20 cellular contexts compared by ENCODE assay signal in genomic region chr6:24484657-24485318, GRCh38. TPM values are rescaled to one million over a fixed set of nuclear protein-coding genes. Genes with fewer than 3 reads are reported as not detected.
DNase-seq lines count a peak whose midpoint lies in the region; ATAC-seq, FAIRE-seq and TF ChIP-seq lines count a peak whose summit lies in the region.
"Had no signal": no experiment of that assay in that cellular context is flagged by ENCODE, and none has a peak within 500 bp of the region (broad histone marks: within the 10 kb centered on the region; RNA-seq: fewer than 3 reads in every experiment).

No MANE protein-coding gene starts in this region.

- no peaks in the 10 kb centered on the region; a peak in 1 of 5 replicates for H3K27me3 ChIP-seq in K562 (ENCODE audit: control insufficient read depth in 2 of 2, insufficient read depth in 2 of 2, low read length in 2 of 2)
- H3K27me3 ChIP-seq: BLaER1 had no signal

- POLR2A ChIA-PET in K562 (lab: Yijun Ruan, JAX), result interaction anchor here (2.4 kb wide), 1 partner anchor 9 kb away, joined by 7 read pairs; the partner anchor contains the start of gene ALDH5A1

- intact Hi-C loops in K562 (cut with micrococcal nuclease), result no loop called here

- no peak for TF ChIP-seq EP300 in K562 (IDR thresholded peaks at IDR 0.05; ENCODE audit: low read length)

- H3K36me3 ChIP-seq in K562 (ENCODE audit: control insufficient read depth, insufficient read depth, low read length), result no peaks in the 10 kb centered on the region
- H3K36me3 ChIP-seq: BLaER1 had no signal

- H3K9ac ChIP-seq in K562 (ENCODE audit: insufficient read depth in 1 of 2, low read depth in 2 of 2, low read length in 2 of 2), result no peak overlapping the region
- H3K9ac ChIP-seq: BLaER1 had no signal

- H3K4me1 ChIP-seq in K562 (replicated peaks in 1 of 2; ENCODE audit: control insufficient read depth in 2 of 2, insufficient read depth in 2 of 2, low read length in 2 of 2), result no peaks in the 10 kb centered on the region
- H3K4me1 ChIP-seq: BLaER1 had no signal

- BruUV-seq in K562 (replicated peaks; lab: Mats Ljungman, UMichigan), result no TSS peak

- no peaks in the 10 kb centered on the region for H4K20me1 ChIP-seq in K562 (replicated peaks; ENCODE audit: control insufficient read depth, insufficient read depth, low read length)
- H4K20me1 ChIP-seq: BLaER1 had no signal

- H3K79me2 ChIP-seq in K562 (ENCODE audit: control insufficient read depth, insufficient read depth, low read length), result no peaks in the 10 kb centered on the region

- no peak for TF ChIP-seq CTCF in K562 (IDR thresholded peaks at IDR 0.05 in 2 of 3, conservative IDR thresholded peaks at IDR 0.05 in 1 of 3; ENCODE audit: insufficient read depth in 2 of 3, low read depth in 1 of 3, low read length in 3 of 3)

- peak; percentile 3 to 16 for DNase-seq in AML-193 (lab: John Stamatoyannopoulos, UW)
- DNase-seq in MV-4-11 (lab: John Stamatoyannopoulos, UW), result peak; percentile 1
- no peak for DNase-seq in K562 (ENCODE audit: extremely low read depth in 1 of 4, low spot score in 3 of 4)
- DNase-seq in iris pigment epithelial cell (ENCODE audit: low read depth), result peak; percentile 12
- DNase-seq in NCI-H524 treated with DMSO at 0.1 percent for 48 hours (lab: John Stamatoyannopoulos, UW), result no peak
- no peak for DNase-seq in activated CD4-positive, alpha-beta T cell treated with anti-CD3 and anti-CD28 coated beads, Interleukin-2, amount 50 U/mL, for 48 hours
- DNase-seq in NCI-H2029 treated with DMSO at 0.1 percent for 48 hours (lab: John Stamatoyannopoulos, UW), result no peak
- DNase-seq: CD4-positive, alpha-beta memory T cell; DMS153; GF-D8; KG1; NCI-H1092; NCI-H146; NCI-H2081; NCI-H2171 treated with DMSO at 0.1 percent for 48 hours; NCI-H446 treated with DMSO at 0.1 percent for 48 hours; NK-92 treated with Interleukin-12 subunit alpha and Interleukin-12 subunit beta, amount 100 ng/mL, for 24 hours; Right ventricle myocardium superior had no signal

- TF ChIP-seq RAD21 in K562 (CRISPR knock-in tag; conservative IDR thresholded peaks at IDR 0.05 in 1 of 2, IDR thresholded peaks at IDR 0.05 in 1 of 2), result no peak

- no peak overlapping the region for H3K4me2 ChIP-seq in K562 (ENCODE audit: insufficient read depth, low read length)
- H3K4me2 ChIP-seq: BLaER1, GM23338 had no signal

- H3K4me3 ChIP-seq in K562, result no peak overlapping the region
- H3K4me3 ChIP-seq: BLaER1, GM23338 had no signal

- no peak overlapping the region for H2AFZ ChIP-seq in K562 (ENCODE audit: low read depth, low read length)
- H2AFZ ChIP-seq: GM23338 had no signal

- no peak for FAIRE-seq in K562 (lab: Jason Lieb, UNC)

- 0 out of 2 replicates have a peak, but pooled peaks cover 1% of the 10 kb centered on the region for H3K9me3 ChIP-seq in K562 (replicated peaks; ENCODE audit: control insufficient read depth, insufficient read depth, low read depth, low read length)
- H3K9me3 ChIP-seq: BLaER1 had no signal

- no peaks in the 10 kb centered on the region for H3K9me1 ChIP-seq in K562 (ENCODE audit: control insufficient read depth, insufficient read depth, low read length)

- no peak for TF ChIP-seq POLR2A in K562 (conservative IDR thresholded peaks at IDR 0.05)

- no peak for ATAC-seq in K562
- ATAC-seq: GM23338 had no signal

- in situ Hi-C loops in K562 (cut with MboI), result no loop called here

- CTCF ChIA-PET in K562 (lab: Yijun Ruan, JAX; ENCODE audit: low intra/inter-chr PET ratio), result no interaction called here

- WGBS in K562 (ENCODE audit: insufficient coverage, low coverage, missing lambda C conversion rate), result 52% methylated on average over 7 of the region's 7 CpGs

- H3K27ac ChIP-seq in K562 (ENCODE audit: extremely low read depth, low read depth, low read length), result no peak overlapping the region
- H3K27ac ChIP-seq: BLaER1 had no signal

TF ChIP-seq in K562, 482 proteins besides CTCF, POLR2A, EP300 and RAD21:
- TF ChIP-seq ZNF444 (CRISPR knock-in tag; IDR thresholded peaks at IDR 0.05) (no peak), ZNF280A (IDR thresholded peaks at IDR 0.05; ENCODE audit: low read depth, partially characterized antibody) (no peak), PHB (CRISPR knock-in tag; IDR thresholded peaks at IDR 0.05) (no peak), LARP7 (IDR thresholded peaks at IDR 0.05) (no peak), CEBPG (CRISPR knock-in tag; IDR thresholded peaks at IDR 0.05) (no peak), CEBPG (tag; conservative IDR thresholded peaks at IDR 0.05 in 1 of 2, IDR thresholded peaks at IDR 0.05 in 1 of 2) (peak in 1 of 2 experiments; percentile 65; a peak in 2 of 4 replicates), PHTF2 (CRISPR knock-in tag; IDR thresholded peaks at IDR 0.05) (no peak)
- TF ChIP-seq, protein P1, sequence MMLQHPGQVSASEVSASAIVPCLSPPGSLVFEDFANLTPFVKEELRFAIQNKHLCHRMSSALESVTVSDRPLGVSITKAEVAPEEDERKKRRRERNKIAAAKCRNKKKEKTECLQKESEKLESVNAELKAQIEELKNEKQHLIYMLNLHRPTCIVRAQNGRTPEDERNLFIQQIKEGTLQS (IDR thresholded peaks at IDR 0.05), result peak; percentile 56
- TF ChIP-seq, protein P1 (CRISPR knock-in tag; conservative IDR thresholded peaks at IDR 0.05), result no peak

RNA-seq across cellular contexts. Expression of gene GPLD1, which starts 4.6 kb away (rescaled TPM):
- total RNA-seq in K562 (2011; cell fraction: chromatin; rRNA removed; ENCODE audit: low replicate concordance), result 4.4 and 5.7 TPM in 2 replicates
- 1.3 and 1.8 TPM in 2 replicates for total RNA-seq in K562 (2011; cell fraction: nucleolus; rRNA removed)
- total RNA-seq in K562 (2011; cell fraction: nucleoplasm; rRNA removed), result 3.4 and 5.0 TPM in 2 replicates
- 1.0 and 1.5 TPM in 2 replicates for total RNA-seq in K562 (2014; rRNA removed)
- total RNA-seq in K562 (2014; rRNA removed; fragmentation: Illumina TruSeq; extraction: Trizol), result 0.76 and 0.89 TPM in 2 replicates
- total RNA-seq in K562 (2015; rRNA removed; fragmentation: Illumina TruSeq; extraction: Trizol), result 1.0 and 1.3 TPM in 2 replicates
- 0.96 and 1.2 TPM in 2 replicates for total RNA-seq in K562 (2021)
- 0.30 and 0.86 TPM in 2 replicates for polyA plus RNA-seq in K562 (2011; rRNA removed)
- polyA plus RNA-seq in K562 (2011; cell fraction: cytosol; rRNA removed), result 0.25 and 0.45 TPM in 2 replicates
- polyA plus RNA-seq in K562 (2011; cell fraction: nucleus; rRNA removed), result 0.77 and 1.1 TPM in 2 replicates
- 0.79 and 0.83 TPM in 2 replicates for polyA plus RNA-seq in K562 (2012)
- 0.46 and 0.82 TPM in 2 replicates for polyA plus RNA-seq in K562 (2014; fragmentation: Illumina TruSeq; extraction: Trizol)
- polyA plus RNA-seq in K562 (2014; fragmentation: Nextera tagmentation; extraction: Ambion mirVana), result under 1 TPM; 0.11 to 0.13 TPM
- polyA plus RNA-seq in K562 (2014; rRNA removed), result 0.26 and 0.57 TPM in 2 replicates
- 0.78 and 1.2 TPM in 2 replicates for polyA minus RNA-seq in K562 (2011; rRNA and poly(A)+ RNA removed)
- 0.36 and 0.95 TPM in 2 replicates for polyA minus RNA-seq in K562 (2011; cell fraction: cytosol; rRNA and poly(A)+ RNA removed)
- polyA minus RNA-seq in K562 (2011; cell fraction: nucleus; rRNA and poly(A)+ RNA removed), result 1.1 and 1.2 TPM in 2 replicates

RNA-seq across cellular contexts. Expression of gene ALDH5A1, which starts 10.0 kb away (rescaled TPM):
- 7.0 and 9.4 TPM in 2 replicates for total RNA-seq in K562 (2011; cell fraction: chromatin; rRNA removed; ENCODE audit: low replicate concordance)
- total RNA-seq in K562 (2011; cell fraction: nucleolus; rRNA removed), result 4.2 and 5.3 TPM in 2 replicates
- total RNA-seq in K562 (2011; cell fraction: nucleoplasm; rRNA removed), result 9.3 and 9.6 TPM in 2 replicates
- total RNA-seq in K562 (2014; rRNA removed) (8.6 and 12.0 TPM in 2 replicates), K562 (2014; rRNA removed; fragmentation: Illumina TruSeq; extraction: Trizol) (8.9 and 9.9 TPM in 2 replicates), K562 (2015; rRNA removed; fragmentation: Illumina TruSeq; extraction: Trizol) (11.4 and 11.9 TPM in 2 replicates), K562 (2021) (19.7 and 20.5 TPM in 2 replicates)
- polyA plus RNA-seq in K562 (2011; rRNA removed) (5.2 and 9.5 TPM in 2 replicates), K562 (2014; fragmentation: Illumina TruSeq; extraction: Trizol) (14.4 and 16.1 TPM in 2 replicates), K562 (2014; fragmentation: Nextera tagmentation; extraction: Ambion mirVana) (1 to 10 TPM; 2.2 to 3.4 TPM), K562 (2014; rRNA removed) (12.7 and 12.8 TPM in 2 replicates)
- 3.3 and 6.7 TPM in 2 replicates for polyA plus RNA-seq in K562 (2011; cell fraction: cytosol; rRNA removed)
- 5.2 and 8.1 TPM in 2 replicates for polyA plus RNA-seq in K562 (2011; cell fraction: nucleus; rRNA removed)
- polyA plus RNA-seq in K562 (2012), result 15.6 and 20.1 TPM in 2 replicates
- 5.8 and 10.9 TPM in 2 replicates for polyA minus RNA-seq in K562 (2011; rRNA and poly(A)+ RNA removed)
- 6.6 and 10.3 TPM in 2 replicates for polyA minus RNA-seq in K562 (2011; cell fraction: cytosol; rRNA and poly(A)+ RNA removed)
- polyA minus RNA-seq in K562 (2011; cell fraction: nucleus; rRNA and poly(A)+ RNA removed), result 2.3 and 2.6 TPM in 2 replicates

Comparison
In these comparisons a context has a peak if more than half of its experiments do, and no peak if none do; other contexts are left out.
1. DNase-seq: peak in AML-193 (2 of 2), MV-4-11 (single experiment) and iris pigment epithelial cell (single experiment); none in K562 (0 of 4), NCI-H524 treated with DMSO at 0.1 percent for 48 hours (single experiment), activated CD4-positive, alpha-beta T cell treated with anti-CD3 and anti-CD28 coated beads, Interleukin-2, amount 50 U/mL, for 48 hours (0 of 2) and NCI-H2029 treated with DMSO at 0.1 percent for 48 hours (single experiment).